9 cellular contexts compared by ENCODE assay signal in genomic region chr7:70647801-70648491, GRCh38.
DNase-seq lines count a peak whose midpoint lies in the region; ATAC-seq and TF ChIP-seq lines count a peak whose summit lies in the region.
"Had no signal": no experiment of that assay in that cellular context is flagged by ENCODE, and none has a peak within 500 bp of the region (broad histone marks: within the 10 kb centered on the region; RNA-seq: fewer than 3 reads in every experiment).

No MANE protein-coding gene starts in this region.

- no peaks in the 10 kb centered on the region for H3K36me3 Mint-ChIP-seq in CD4-positive, CD25-positive, alpha-beta regulatory T cell

- ATAC-seq in CD4-positive, CD25-positive, alpha-beta regulatory T cell (ENCODE audit: low read depth in 2 of 2), result peak; percentile 72 to 80
- ATAC-seq in GM21619 (IDR thresholded peaks at IDR 0.05; ENCODE audit: unreplicated experiment), result peak; percentile 90
- no peak for ATAC-seq in psoas muscle

- H3K4me3 ChIP-seq in CD4-positive, CD25-positive, alpha-beta regulatory T cell (ENCODE audit: low read depth, low read length), result no peak overlapping the region
- H3K4me3 ChIP-seq in psoas muscle, result no peak overlapping the region
- H3K4me3 ChIP-seq: ascending aorta had no signal

- H3K27ac ChIP-seq in CD4-positive, CD25-positive, alpha-beta regulatory T cell (ENCODE audit: insufficient read depth, low read length, poor library complexity, severe bottlenecking), result no peak overlapping the region
- H3K27ac ChIP-seq in psoas muscle, result no peak overlapping the region
- H3K27ac ChIP-seq: ascending aorta had no signal

- H3K27me3 ChIP-seq in CD4-positive, CD25-positive, alpha-beta regulatory T cell (ENCODE audit: control insufficient read depth, insufficient read depth, low read length), result no peaks in the 10 kb centered on the region
- H3K27me3 ChIP-seq in psoas muscle (ENCODE audit: insufficient read depth in 3 of 3, low read length in 2 of 3), result no peaks in the 10 kb centered on the region
- H3K27me3 ChIP-seq: ascending aorta had no signal

- no peaks in the 10 kb centered on the region for H3K36me3 ChIP-seq in CD4-positive, CD25-positive, alpha-beta regulatory T cell (ENCODE audit: control insufficient read depth, insufficient read depth, low read length)
- H3K36me3 ChIP-seq in psoas muscle (ENCODE audit: insufficient read depth in 1 of 2, low read depth in 1 of 2), result no peaks in the 10 kb centered on the region
- H3K36me3 ChIP-seq: ascending aorta had no signal

- TF ChIP-seq CTCF in psoas muscle (IDR thresholded peaks at IDR 0.05), result no peak

- intact Hi-C loops in psoas muscle (cut with DNase I), result no loop called here

- H3K27ac Mint-ChIP-seq in CD4-positive, CD25-positive, alpha-beta regulatory T cell, result peak overlapping the region in 2 of 3 donors; percentile 50 to 55

- H3K4me1 Mint-ChIP-seq in CD4-positive, CD25-positive, alpha-beta regulatory T cell, result peaks cover 0 to 10% (median 4%) of the 10 kb centered on the region in 4 donors

- peaks cover 0 to 8% (median 3%) of the 10 kb centered on the region in 7 donors for H3K9me3 Mint-ChIP-seq in CD4-positive, CD25-positive, alpha-beta regulatory T cell

- 85 to 98% (median 93%) methylated on average over 9 of the region's 9 CpGs for WGBS in psoas muscle, 3 donors

- H3K9me3 ChIP-seq in CD4-positive, CD25-positive, alpha-beta regulatory T cell (ENCODE audit: control insufficient read depth in 2 of 2, low read length in 2 of 2), result no peaks in the 10 kb centered on the region
- H3K9me3 ChIP-seq in psoas muscle, result no peaks in the 10 kb centered on the region
- H3K9me3 ChIP-seq: ascending aorta had no signal

- H3K4me1 ChIP-seq in CD4-positive, CD25-positive, alpha-beta regulatory T cell (ENCODE audit: control insufficient read depth, insufficient read depth, low read length, poor library complexity, severe bottlenecking), result no peaks in the 10 kb centered on the region
- H3K4me1 ChIP-seq in psoas muscle, result peaks cover 24% of the 10 kb centered on the region
- H3K4me1 ChIP-seq: ascending aorta had no signal

- peak overlapping the region in 3 of 4 donors; percentile 31 to 70 (median 36) for H3K4me3 Mint-ChIP-seq in CD4-positive, CD25-positive, alpha-beta regulatory T cell

- peak; percentile 13 to 56 (median 54) for DNase-seq in CD4-positive, CD25-positive, alpha-beta regulatory T cell
- DNase-seq in RKO (ENCODE audit: low spot score) (peak; percentile 33), MV-4-11 (lab: John Stamatoyannopoulos, UW) (no peak), psoas muscle (no peak), HT-29 (ENCODE audit: low spot score) (no peak)
- peak; percentile 52 for DNase-seq in activated naive CD8-positive, alpha-beta T cell treated with anti-CD3 and anti-CD28 coated beads, Interleukin-2, amount 50 U/mL, for 16 hours (ENCODE audit: low read depth, low spot score)
- DNase-seq in stimulated activated CD4-positive, alpha-beta T cell treated with anti-CD3 and anti-CD28 coated beads, Interleukin-4, amount 100 ng/mL, for 24 hours, result peak; percentile 69

- no peaks in the 10 kb centered on the region for H3K27me3 Mint-ChIP-seq in CD4-positive, CD25-positive, alpha-beta regulatory T cell

Comparison
In these comparisons a context has a peak if more than half of its experiments do, and no peak if none do; other contexts are left out.
1. ATAC-seq: peak in CD4-positive, CD25-positive, alpha-beta regulatory T cell (2 of 2) and GM21619 (single experiment); none in psoas muscle (0 of 4).
2. DNase-seq: peak in CD4-positive, CD25-positive, alpha-beta regulatory T cell (3 of 3), RKO (single experiment), activated naive CD8-positive, alpha-beta T cell treated with anti-CD3 and anti-CD28 coated beads, Interleukin-2, amount 50 U/mL, for 16 hours (single experiment) and stimulated activated CD4-positive, alpha-beta T cell treated with anti-CD3 and anti-CD28 coated beads, Interleukin-4, amount 100 ng/mL, for 24 hours (single experiment); none in MV-4-11 (single experiment), psoas muscle (0 of 2) and HT-29 (single experiment).